Comparison of ENCODE assay signal across 19 cellular contexts in the genomic region with DNA sequence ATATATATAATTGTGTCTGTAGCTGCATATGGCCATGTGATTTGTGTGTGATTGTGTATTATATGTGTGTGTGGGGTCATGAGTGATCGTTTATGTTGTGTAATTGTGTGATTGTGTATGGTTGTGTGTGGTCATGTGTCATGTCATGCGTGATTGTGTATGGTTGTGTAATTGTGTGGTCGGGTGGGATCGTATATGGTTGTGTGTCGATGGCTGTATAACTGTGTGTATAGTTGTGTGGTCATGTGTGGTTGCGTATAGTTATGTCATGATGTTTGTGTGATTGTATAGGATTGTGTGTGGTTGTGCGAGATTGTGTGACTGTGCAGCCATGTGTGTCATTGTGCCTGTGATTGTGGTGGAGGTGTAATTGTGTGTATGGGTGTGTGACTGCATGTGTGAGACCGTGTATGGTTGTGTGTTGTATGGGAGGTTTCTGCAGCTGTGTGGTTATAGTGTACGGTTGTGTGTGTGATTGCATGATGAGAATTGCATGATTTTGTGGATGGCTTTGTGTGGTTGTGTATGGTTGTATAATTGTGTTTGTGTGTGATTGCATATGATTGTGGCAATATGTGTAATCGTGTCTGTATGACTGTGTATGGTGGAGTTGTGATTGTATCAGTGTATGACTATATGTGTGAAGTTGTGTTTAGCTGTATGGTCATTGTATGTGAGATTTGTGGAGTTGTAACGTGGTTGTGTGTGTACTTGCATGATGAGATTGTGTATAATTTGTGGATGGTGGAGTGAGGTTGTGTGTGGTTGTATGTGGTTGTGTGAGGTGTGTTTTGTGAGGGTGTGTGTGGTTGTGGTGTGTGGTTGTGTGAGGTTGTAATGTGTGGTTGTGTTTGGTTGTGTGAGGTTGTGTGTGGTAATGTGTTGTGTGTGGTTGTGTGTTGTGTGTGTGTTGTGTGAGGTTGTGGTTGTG.
"Had no signal": no experiment of that assay in that cellular context is flagged by ENCODE, and none has a peak within 500 bp of the region (broad histone marks: within the 10 kb centered on the region; RNA-seq: fewer than 3 reads in every experiment).

No MANE protein-coding gene starts in this region.

- H3K27ac ChIP-seq: cardiac muscle cell, heart right ventricle, sigmoid colon, testis, upper lobe of left lung, VCaP had no signal

- H3K4me3 ChIP-seq: cardiac muscle cell, heart right ventricle, lung, sigmoid colon, smooth muscle cell, testis, upper lobe of left lung had no signal

- DNase-seq: activated CD4-positive, alpha-beta T cell treated with anti-CD3 and anti-CD28 coated beads, Interleukin-2, amount 10 ng/mL, durations not matched to agents 24 days and 14 days; activated CD8-positive, alpha-beta memory T cell treated with anti-CD3 and anti-CD28 coated beads, Interleukin-2, amount 10 ng/mL, durations not matched to agents 7 days and 5 days; activated CD8-positive, alpha-beta T cell treated with anti-CD3 and anti-CD28 coated beads for 36 hours; activated gamma-delta T cell; activated naive CD4-positive, alpha-beta T cell treated with anti-CD3 and anti-CD28 coated beads, Interleukin-2, amount 50 U/mL, for 16 hours; activated naive CD8-positive, alpha-beta T cell treated with anti-CD3 and anti-CD28 coated beads, Interleukin-2, amount 50 U/mL, for 24 hours; activated T-cell treated with anti-CD3 and anti-CD28 coated beads for 4 hours; heart right ventricle; naive B cell; sigmoid colon; stimulated activated CD4-positive, alpha-beta T cell treated with anti-CD3 and anti-CD28 coated beads, Interleukin-15, amount 100 ng/mL, for 24 hours; stimulated activated naive B cell treated with anti-CD40 and anti-IgM and Interleukin-4, amounts not matched to agents 10 μg/mL and 1 μg/mL and 100 μg/mL, for 72 hours; T-cell; testis; upper lobe of left lung had no signal

- H3K27me3 ChIP-seq: testis had no signal

- H3K4me2 ChIP-seq: smooth muscle cell had no signal

- H3K9me3 ChIP-seq: sigmoid colon, testis, upper lobe of left lung had no signal

- H3K36me3 ChIP-seq: cardiac muscle cell, heart right ventricle, sigmoid colon, upper lobe of left lung had no signal

- H3K4me1 ChIP-seq: testis, upper lobe of left lung had no signal
